In genomic region chr2:72953528-72953927, GRCh38 we compare ENCODE assay signal across 22 cellular contexts. TPM values are rescaled to one million over a fixed set of nuclear protein-coding genes. Genes with fewer than 3 reads are reported as not detected.
DNase-seq lines count a peak whose midpoint lies in the region; ATAC-seq and TF ChIP-seq lines count a peak whose summit lies in the region.
"Had no signal": no experiment of that assay in that cellular context is flagged by ENCODE, and none has a peak within 500 bp of the region (broad histone marks: within the 10 kb centered on the region; RNA-seq: fewer than 3 reads in every experiment).

No MANE protein-coding gene starts in this region.

- no peak for TF ChIP-seq CTCF in CD8-positive, alpha-beta T cell (IDR thresholded peaks at IDR 0.05)
- no peak for TF ChIP-seq CTCF in glutamatergic neuron (IDR thresholded peaks at IDR 0.05; ENCODE audit: partially characterized antibody, unreplicated experiment)

- H3K4me1 ChIP-seq in CD8-positive, alpha-beta T cell (ENCODE audit: insufficient read depth, low read length): peaks cover 17% of the 10 kb centered on the region

- no peak for DNase-seq in activated T-cell treated with anti-CD3 and anti-CD28 coated beads, Interleukin-2, amount 50 U/mL, for 72 hours
- no peak for DNase-seq in activated T-cell treated with anti-CD3 and anti-CD28 coated beads for 4 hours
- DNase-seq in CD8-positive, alpha-beta T cell: no peak
- DNase-seq in T-helper 17 cell: no peak
- DNase-seq in glutamatergic neuron: no peak
- DNase-seq in stimulated activated CD4-positive, alpha-beta T cell treated with anti-CD3 and anti-CD28 coated beads, Interleukin-4, amount 100 ng/mL, for 4 hours: no peak
- DNase-seq in iPS-NIHi11 (ENCODE audit: low spot score): no peak
- DNase-seq in stimulated activated CD4-positive, alpha-beta T cell treated with anti-CD3 and anti-CD28 coated beads, Interleukin-4, amount 100 ng/mL, for 1 hour: no peak
- DNase-seq: amniotic stem cell, Caco-2, foreskin fibroblast, NCI-H1092 treated with DMSO at 0.1 percent for 48 hours, NCI-H2081 treated with DMSO at 0.1 percent for 48 hours, NCI-H446 had no signal

- CTCF ChIA-PET in CD8-positive, alpha-beta T cell (lab: Charles Lee): interaction anchor here (1.1 kb wide), 1 partner anchor 20 kb away, joined by 4 read pairs; no protein-coding TSS in a partner anchor

- no peak for ATAC-seq in activated T-cell treated with anti-CD3 and anti-CD28 coated beads, Interleukin-2, amount 50 U/mL, for 72 hours (replicated peaks in 1 of 2)
- no peak for ATAC-seq in CD8-positive, alpha-beta T cell
- no peak for ATAC-seq in T-helper 17 cell
- ATAC-seq: SK-N-SH treated with all-trans-retinoic acid at 6 μM for 48 hours had no signal

- intact Hi-C loops in CD8-positive, alpha-beta T cell (cut with DNase I, micrococcal nuclease): no loop called here

- H3K4me1 Mint-ChIP-seq in activated T-cell treated with anti-CD3 and anti-CD28 coated beads, Interleukin-2, amount 50 U/mL, for 72 hours (ENCODE audit: low read depth): peaks cover 10% of the 10 kb centered on the region
- H3K4me1 Mint-ChIP-seq in CD8-positive, alpha-beta T cell (ENCODE audit: low read depth): peaks cover 20% of the 10 kb centered on the region
- H3K4me1 Mint-ChIP-seq in T-helper 17 cell: peaks cover 30% of the 10 kb centered on the region
- H3K4me1 Mint-ChIP-seq in glutamatergic neuron (ENCODE audit: low read depth, unreplicated experiment): peaks cover 12% of the 10 kb centered on the region

- H3K9me3 ChIP-seq in CD8-positive, alpha-beta T cell (ENCODE audit: low read length): no peaks in the 10 kb centered on the region
- H3K9me3 ChIP-seq in T-helper 17 cell (ENCODE audit: control insufficient read depth, low read length, poor library complexity, severe bottlenecking): no peaks in the 10 kb centered on the region
- H3K9me3 ChIP-seq: Caco-2 had no signal

- no peaks in the 10 kb centered on the region for H3K36me3 Mint-ChIP-seq in activated T-cell treated with anti-CD3 and anti-CD28 coated beads, Interleukin-2, amount 50 U/mL, for 72 hours (ENCODE audit: insufficient read depth in 2 of 2)
- peaks cover 9% of the 10 kb centered on the region for H3K36me3 Mint-ChIP-seq in CD8-positive, alpha-beta T cell
- H3K36me3 Mint-ChIP-seq in T-helper 17 cell (ENCODE audit: low read depth): no peaks in the 10 kb centered on the region
- no peaks in the 10 kb centered on the region for H3K36me3 Mint-ChIP-seq in glutamatergic neuron (ENCODE audit: unreplicated experiment)

- H3K9me3 Mint-ChIP-seq in activated T-cell treated with anti-CD3 and anti-CD28 coated beads, Interleukin-2, amount 50 U/mL, for 72 hours: no peaks in the 10 kb centered on the region
- no peaks in the 10 kb centered on the region for H3K9me3 Mint-ChIP-seq in CD8-positive, alpha-beta T cell
- H3K9me3 Mint-ChIP-seq in glutamatergic neuron (ENCODE audit: unreplicated experiment): peaks cover 14% of the 10 kb centered on the region
- H3K9me3 Mint-ChIP-seq: neural progenitor cell, type B pancreatic cell had no signal

- H3K27ac ChIP-seq in CD8-positive, alpha-beta T cell (ENCODE audit: low read depth, low read length): no peak overlapping the region
- H3K27ac ChIP-seq: cardiac muscle cell, neural progenitor cell had no signal

- peak overlapping the region; percentile 24 for H3K27ac Mint-ChIP-seq in activated T-cell treated with anti-CD3 and anti-CD28 coated beads, Interleukin-2, amount 50 U/mL, for 72 hours
- H3K27ac Mint-ChIP-seq in CD8-positive, alpha-beta T cell: peak overlapping the region; percentile 73
- H3K27ac Mint-ChIP-seq in T-helper 17 cell (peak overlapping the region; percentile 77), glutamatergic neuron (ENCODE audit: unreplicated experiment) (no peak overlapping the region)
- H3K27ac Mint-ChIP-seq: neural progenitor cell, type B pancreatic cell had no signal

- no peaks in the 10 kb centered on the region for H3K27me3 ChIP-seq in CD8-positive, alpha-beta T cell (ENCODE audit: insufficient read depth, low read length)
- H3K27me3 ChIP-seq: neural progenitor cell had no signal

- no peak overlapping the region for H3K4me3 ChIP-seq in CD8-positive, alpha-beta T cell (ENCODE audit: low read depth, low read length)
- H3K4me3 ChIP-seq: cardiac muscle cell, neural progenitor cell, skin epidermis had no signal

- H3K27me3 Mint-ChIP-seq in activated T-cell treated with anti-CD3 and anti-CD28 coated beads, Interleukin-2, amount 50 U/mL, for 72 hours (ENCODE audit: low read depth): no peaks in the 10 kb centered on the region
- H3K27me3 Mint-ChIP-seq in CD8-positive, alpha-beta T cell (ENCODE audit: low read depth): no peaks in the 10 kb centered on the region
- no peaks in the 10 kb centered on the region for H3K27me3 Mint-ChIP-seq in T-helper 17 cell
- H3K27me3 Mint-ChIP-seq in glutamatergic neuron (ENCODE audit: unreplicated experiment): peaks cover 12% of the 10 kb centered on the region

- peak overlapping the region in 1 of 2 donors; percentile 72 for H3K4me3 Mint-ChIP-seq in activated T-cell treated with anti-CD3 and anti-CD28 coated beads, Interleukin-2, amount 50 U/mL, for 72 hours
- peak overlapping the region; percentile 76 for H3K4me3 Mint-ChIP-seq in CD8-positive, alpha-beta T cell
- H3K4me3 Mint-ChIP-seq in T-helper 17 cell (peak overlapping the region; percentile 92), glutamatergic neuron (ENCODE audit: unreplicated experiment) (peak overlapping the region; percentile 25)
- H3K4me3 Mint-ChIP-seq: neural progenitor cell, type B pancreatic cell had no signal

- no peaks in the 10 kb centered on the region for H3K36me3 ChIP-seq in CD8-positive, alpha-beta T cell (ENCODE audit: insufficient read depth, low read length)
- H3K36me3 ChIP-seq: cardiac muscle cell, neural progenitor cell had no signal

- POLR2A ChIA-PET in CD8-positive, alpha-beta T cell (lab: Charles Lee): interaction anchor here (2.0 kb wide), 1 partner anchor 27 kb away, joined by 4 read pairs; no protein-coding TSS in a partner anchor

RNA-seq across cellular contexts. Expression of gene EMX1, which starts 36.2 kb away (rescaled TPM):
- under 1 TPM; 0.44 to 0.50 TPM for total RNA-seq in activated T-cell treated with anti-CD3 and anti-CD28 coated beads, Interleukin-2, amount 50 U/mL, for 72 hours
- not detected for total RNA-seq in CD8-positive, alpha-beta T cell
- not detected for total RNA-seq in T-helper 17 cell
- total RNA-seq in glutamatergic neuron (ENCODE audit: unreplicated experiment): 0.54 TPM
- total RNA-seq: dermis microvascular lymphatic vessel endothelial cell, mononuclear cell, pulmonary artery endothelial cell had no signal
